Comparison of ENCODE assay signal across 16 cellular contexts in the genomic region with DNA sequence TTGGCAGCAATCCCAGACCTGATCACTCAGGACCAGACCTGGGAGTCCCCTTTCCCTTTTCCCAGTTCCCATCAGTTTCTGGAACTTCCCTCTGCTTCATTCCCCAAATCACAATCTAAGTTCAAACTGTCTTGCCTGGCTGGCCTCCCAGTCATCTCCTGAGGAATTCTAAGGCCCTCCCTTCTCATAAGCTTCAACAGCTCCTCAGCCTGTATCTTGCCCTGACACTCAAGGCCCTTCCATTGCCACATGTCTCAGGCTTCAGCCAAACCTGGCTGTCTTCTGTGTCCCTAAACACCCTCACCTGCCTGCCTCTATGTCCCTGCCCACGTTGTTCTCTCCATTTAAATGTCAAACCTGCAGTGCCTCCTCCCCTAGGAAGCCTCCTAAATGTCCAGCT. TPM values are rescaled to one million over a fixed set of nuclear protein-coding genes. Genes with fewer than 3 reads are reported as not detected.
DNase-seq lines count a peak whose midpoint lies in the region; ATAC-seq and TF ChIP-seq lines count a peak whose summit lies in the region.
"Had no signal": no experiment of that assay in that cellular context is flagged by ENCODE, and none has a peak within 500 bp of the region (broad histone marks: within the 10 kb centered on the region; RNA-seq: fewer than 3 reads in every experiment).

No MANE protein-coding gene starts in this region.

- peak; percentile 2 for DNase-seq in left cardiac atrium
- no peak for DNase-seq in Right ventricle myocardium inferior (ENCODE audit: missing footprints)
- DNase-seq in fibroblast of villous mesenchyme (ENCODE audit: low read depth): peak; percentile 8
- DNase-seq in osteoblast (ENCODE audit: insufficient read length, low spot score, missing footprints): peak; percentile 84
- no peak for DNase-seq in foreskin keratinocyte
- no peak for DNase-seq in suprapubic skin (ENCODE audit: low spot score in 2 of 2)
- DNase-seq: 8988T, DMS79 treated with DMSO at 0.1 percent for 48 hours, NCI-H187, NCI-H345, NCI-H69 had no signal

- H3K4me1 ChIP-seq in osteoblast (ENCODE audit: insufficient read depth, low read length): peaks cover 3% of the 10 kb centered on the region
- H3K4me1 ChIP-seq in foreskin keratinocyte: peaks cover 4% of the 10 kb centered on the region
- H3K4me1 ChIP-seq in suprapubic skin: peaks cover 3% of the 10 kb centered on the region

- H3K36me3 ChIP-seq in osteoblast (ENCODE audit: insufficient read depth, low read length) (no peaks in the 10 kb centered on the region), suprapubic skin (no peaks in the 10 kb centered on the region)
- H3K36me3 ChIP-seq: BLaER1 treated with 17β-estradiol and CSF1 and Interleukin-3, amounts not matched to agents 10 nM and 100 nM had no signal

- 29% methylated on average over 1 of the region's 1 CpG for WGBS in suprapubic skin

- H3K79me2 ChIP-seq in osteoblast (ENCODE audit: insufficient read depth, low read length): no peaks in the 10 kb centered on the region

- no peak for TF ChIP-seq POLR2A in suprapubic skin (IDR thresholded peaks at IDR 0.05)

- H4K20me1 ChIP-seq in osteoblast (ENCODE audit: insufficient read depth, low read length): no peaks in the 10 kb centered on the region
- H4K20me1 ChIP-seq: BLaER1 treated with 17β-estradiol and CSF1 and Interleukin-3, amounts not matched to agents 10 nM and 100 nM had no signal

- intact Hi-C loops in left cardiac atrium (cut with DNase I): no loop called here
- intact Hi-C loops in Right ventricle myocardium inferior (cut with DNase I): no loop called here

- no peak overlapping the region for H2AFZ ChIP-seq in osteoblast (ENCODE audit: low read length)

- no peaks in the 10 kb centered on the region for H3K9me3 ChIP-seq in osteoblast (ENCODE audit: low read depth, low read length)
- H3K9me3 ChIP-seq in suprapubic skin: no peaks in the 10 kb centered on the region
- H3K9me3 ChIP-seq: BLaER1 treated with 17β-estradiol and CSF1 and Interleukin-3, amounts not matched to agents 10 nM and 100 nM had no signal

- no peak for TF ChIP-seq CTCF in fibroblast of villous mesenchyme (IDR thresholded peaks at IDR 0.05; ENCODE audit: insufficient read depth, low read depth, low read length)
- TF ChIP-seq CTCF in osteoblast (IDR thresholded peaks at IDR 0.05; ENCODE audit: extremely low read depth, low read depth, low read length): no peak
- no peak for TF ChIP-seq CTCF in foreskin keratinocyte (conservative IDR thresholded peaks at IDR 0.05)
- TF ChIP-seq CTCF in suprapubic skin (IDR thresholded peaks at IDR 0.05): no peak

- no peak overlapping the region for H3K4me3 ChIP-seq in fibroblast of villous mesenchyme (ENCODE audit: low read depth, low read length)
- no peak overlapping the region for H3K4me3 ChIP-seq in osteoblast (ENCODE audit: insufficient read depth, low read length)
- no peak overlapping the region for H3K4me3 ChIP-seq in suprapubic skin
- H3K4me3 ChIP-seq: BLaER1 treated with 17β-estradiol and CSF1 and Interleukin-3, amounts not matched to agents 10 nM and 100 nM had no signal

- no peak overlapping the region for H3K4me2 ChIP-seq in osteoblast (ENCODE audit: insufficient read depth, low read length)
- H3K4me2 ChIP-seq: BLaER1 treated with 17β-estradiol and CSF1 and Interleukin-3, amounts not matched to agents 10 nM and 100 nM had no signal

- no peak for TF ChIP-seq EP300 in suprapubic skin (IDR thresholded peaks at IDR 0.05)

- H3K27me3 ChIP-seq in osteoblast (ENCODE audit: insufficient read depth, low read length) (peaks cover 26% of the 10 kb centered on the region), foreskin keratinocyte (peaks cover 15% of the 10 kb centered on the region), suprapubic skin (peaks cover 16% of the 10 kb centered on the region)
- H3K27me3 ChIP-seq: BLaER1 treated with 17β-estradiol and CSF1 and Interleukin-3, amounts not matched to agents 10 nM and 100 nM had no signal

- ATAC-seq in left cardiac atrium: no peak
- no peak for ATAC-seq in Right ventricle myocardium inferior
- no peak for ATAC-seq in GM21390 (IDR thresholded peaks at IDR 0.05; ENCODE audit: unreplicated experiment)
- ATAC-seq in HG03469 (IDR thresholded peaks at IDR 0.05; ENCODE audit: unreplicated experiment): no peak
- ATAC-seq in foreskin keratinocyte: no peak
- ATAC-seq: HCT116 had no signal

- H3K27ac ChIP-seq in osteoblast (ENCODE audit: low read depth, low read length) (no peak overlapping the region), foreskin keratinocyte (no peak overlapping the region), suprapubic skin (no peak overlapping the region)
- H3K27ac ChIP-seq: BLaER1 treated with 17β-estradiol and CSF1 and Interleukin-3, amounts not matched to agents 10 nM and 100 nM; HL-60 had no signal

RNA-seq across cellular contexts. Expression of a gene that starts 11.9 kb away (rescaled TPM):
- total RNA-seq in left cardiac atrium (10 to 100 TPM; 18.8 to 23.4 TPM), Right ventricle myocardium inferior (18.3 TPM), fibroblast of villous mesenchyme (22.5 and 23.2 TPM in 2 replicates), osteoblast (20.3 and 26.8 TPM in 2 replicates), foreskin keratinocyte (19.4 and 23.5 TPM in 2 replicates), suprapubic skin (10 to 100 TPM; 24.4 to 80.9 (median 35.4) TPM)
- 9.7 and 12.0 TPM in 2 replicates for polyA plus RNA-seq in foreskin keratinocyte

RNA-seq across cellular contexts. Expression of a gene that starts 42.6 kb away (rescaled TPM):
- total RNA-seq in left cardiac atrium (under 1 TPM; 0.12 to 0.31 TPM), Right ventricle myocardium inferior (not detected), fibroblast of villous mesenchyme (not detected in 2 replicates), osteoblast (not detected in 2 replicates), foreskin keratinocyte (not detected in 2 replicates), suprapubic skin (not detected)
- polyA plus RNA-seq in foreskin keratinocyte: not detected in 2 replicates

Comparison
In these comparisons a context has a peak if more than half of its experiments do, and no peak if none do; other contexts are left out.
1. DNase-seq: peak in left cardiac atrium (single experiment), fibroblast of villous mesenchyme (single experiment) and osteoblast (single experiment); none in Right ventricle myocardium inferior (single experiment), foreskin keratinocyte (0 of 2) and suprapubic skin (0 of 2).